Comparison of ENCODE assay signal across 8 cellular contexts in the genomic region with DNA sequence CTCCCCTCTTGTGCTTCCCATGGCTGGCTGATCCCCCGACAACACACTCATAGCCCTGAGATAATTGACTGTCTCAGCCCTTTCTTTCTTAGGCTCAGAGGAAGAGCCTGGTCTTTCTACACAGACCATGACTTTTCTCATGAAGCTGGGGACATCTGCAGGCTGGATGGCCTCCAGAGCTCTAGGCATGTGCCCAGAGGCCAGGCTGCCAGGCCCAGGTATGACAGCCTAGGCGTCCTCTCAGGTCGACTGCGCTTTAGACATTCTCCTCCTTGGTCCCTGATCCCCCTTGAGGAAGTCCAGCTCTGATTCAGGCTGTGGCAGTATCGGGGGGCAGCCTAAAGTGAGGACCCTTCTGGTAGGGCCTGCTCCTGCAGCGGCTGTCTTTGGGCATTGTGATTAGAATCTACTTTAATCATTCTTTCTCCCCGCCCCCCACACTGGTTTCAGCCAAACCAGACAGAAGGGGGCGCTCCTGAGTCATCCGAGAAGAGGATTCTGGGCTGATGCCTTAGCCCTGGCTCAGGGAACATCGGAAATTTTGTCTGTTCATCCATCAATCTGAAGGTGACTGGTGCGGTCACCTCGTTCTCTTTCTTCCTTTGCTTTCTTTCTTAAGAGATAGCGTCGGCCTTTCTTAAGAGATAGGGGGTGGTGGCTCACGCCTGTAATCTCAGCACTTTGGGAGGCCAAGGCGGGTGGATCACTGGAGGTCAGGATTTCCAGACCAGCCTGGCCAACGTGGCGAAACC.
A peak's percentile ranks its signal among the peaks of the same experiment; 100 is the strongest.
DNase-seq lines count a peak whose midpoint lies in the region; ATAC-seq and TF ChIP-seq lines count a peak whose summit lies in the region.

No MANE protein-coding gene starts in this region.

- intact Hi-C loops in right lobe of liver (cut with DNase I), result no loop called here

- DNase-seq in NCI-H2081 (lab: John Stamatoyannopoulos, UW), result peak; percentile 57 to 68
- DNase-seq in NCI-H2081 treated with DMSO at 0.1 percent for 48 hours (lab: John Stamatoyannopoulos, UW), result no peak
- peak; percentile 50 to 80 for DNase-seq in NCI-H446 (lab: John Stamatoyannopoulos, UW)
- DNase-seq in activated CD4-positive, alpha-beta T cell treated with anti-CD3 and anti-CD28 coated beads for 48 hours, result peak; percentile 91
- peak; percentile 38 for DNase-seq in dedifferentiated amniotic fluid mesenchymal stem cell (ENCODE audit: extremely low spot score)
- DNase-seq in right lobe of liver, result peak in 2 of 3 donors; percentile 69 to 70
- peak; percentile 47 to 59 (median 59) for DNase-seq in stimulated activated CD4-positive, alpha-beta T cell treated with anti-CD3 and anti-CD28 coated beads, TNF-alpha, amount 100 ng/mL, for 4 hours (ENCODE audit: low read depth in 3 of 3)
- DNase-seq in T1000 (lab: John Stamatoyannopoulos, UW), result no peak

- no peak overlapping the region for H3K4me3 ChIP-seq in right lobe of liver

- TF ChIP-seq CTCF in right lobe of liver (IDR thresholded peaks at IDR 0.05), result peak; percentile 68 to 76 (median 71)

- peak; percentile 68 to 87 (median 84) for ATAC-seq in right lobe of liver

- H3K27me3 ChIP-seq in right lobe of liver, result no peaks in the 10 kb centered on the region

- no peaks in the 10 kb centered on the region for H3K4me1 ChIP-seq in right lobe of liver

- H3K27ac ChIP-seq in right lobe of liver, result no peak overlapping the region

- 18% methylated on average over 7 of the region's 18 CpGs for WGBS in right lobe of liver (ENCODE audit: insufficient coverage, low coverage, low lambda C conversion rate, missing lambda C conversion rate)

- TF ChIP-seq POLR2A in right lobe of liver (IDR thresholded peaks at IDR 0.05), result no peak

- H3K9me3 ChIP-seq in right lobe of liver, result no peaks in the 10 kb centered on the region

- no peaks in the 10 kb centered on the region for H3K36me3 ChIP-seq in right lobe of liver

Comparison
In these comparisons a context has a peak if more than half of its experiments do, and no peak if none do; other contexts are left out.
1. DNase-seq: peak in NCI-H2081 (2 of 2), NCI-H446 (2 of 2), activated CD4-positive, alpha-beta T cell treated with anti-CD3 and anti-CD28 coated beads for 48 hours (single experiment), dedifferentiated amniotic fluid mesenchymal stem cell (single experiment), right lobe of liver (2 of 3) and stimulated activated CD4-positive, alpha-beta T cell treated with anti-CD3 and anti-CD28 coated beads, TNF-alpha, amount 100 ng/mL, for 4 hours (3 of 3); none in NCI-H2081 treated with DMSO at 0.1 percent for 48 hours (single experiment) and T1000 (single experiment).